In genomic region chr5:131430794-131431193, GRCh38 we compare ENCODE assay signal across 23 cellular contexts.
DNase-seq lines count a peak whose midpoint lies in the region; ATAC-seq and TF ChIP-seq lines count a peak whose summit lies in the region.
"Had no signal": no experiment of that assay in that cellular context is flagged by ENCODE, and none has a peak within 500 bp of the region (broad histone marks: within the 10 kb centered on the region; RNA-seq: fewer than 3 reads in every experiment).

No MANE protein-coding gene starts in this region.

- peak; percentile 78 for DNase-seq in EH (ENCODE audit: low read depth)
- DNase-seq in LHCN-M2 (ENCODE audit: low read depth) = peak; percentile 5
- peak; percentile 16 for DNase-seq in choroid plexus epithelial cell (ENCODE audit: low read depth)
- no peak for DNase-seq in naive thymus-derived CD8-positive, alpha-beta T cell
- DNase-seq in NCI-H69 (lab: John Stamatoyannopoulos, UW) = no peak
- DNase-seq in NCI-H2227 treated with DMSO at 0.1 percent for 48 hours (lab: John Stamatoyannopoulos, UW) = no peak
- DNase-seq: dermis blood vessel endothelial cell, DMS79, foreskin melanocyte, hypothalamus, islet precursor cell, lower lobe of right lung, NCI-H1092 treated with DMSO at 0.1 percent for 48 hours, NCI-H2029, NCI-H345, PC-3, SHP77, SW 1271, uterus had no signal

- H3K4me3 ChIP-seq in choroid plexus epithelial cell (ENCODE audit: low read depth, low read length) = no peak overlapping the region
- H3K4me3 ChIP-seq: breast epithelium, lower lobe of right lung, prostate gland, suprapubic skin, uterus had no signal

- H3K27ac Mint-ChIP-seq in naive thymus-derived CD8-positive, alpha-beta T cell = peak overlapping the region in 7 of 10 donors; percentile 33 to 79 (median 54)

- POLR2A ChIA-PET in naive thymus-derived CD8-positive, alpha-beta T cell (lab: Charles Lee) = no interaction called here

- no peak overlapping the region for H3K4me3 Mint-ChIP-seq in naive thymus-derived CD8-positive, alpha-beta T cell

- no peaks in the 10 kb centered on the region for H3K9me3 Mint-ChIP-seq in naive thymus-derived CD8-positive, alpha-beta T cell

- no peak for TF ChIP-seq CTCF in choroid plexus epithelial cell (conservative IDR thresholded peaks at IDR 0.05; ENCODE audit: low read depth, low read length)

- ATAC-seq in naive thymus-derived CD8-positive, alpha-beta T cell = no peak
- ATAC-seq in HG03108 (IDR thresholded peaks at IDR 0.05; ENCODE audit: unreplicated experiment) = no peak
- ATAC-seq: lower lobe of right lung, PC-3 had no signal

- peaks cover 5 to 16% (median 10%) of the 10 kb centered on the region in 4 donors for H3K4me1 Mint-ChIP-seq in naive thymus-derived CD8-positive, alpha-beta T cell

- no peaks in the 10 kb centered on the region for H3K27me3 Mint-ChIP-seq in naive thymus-derived CD8-positive, alpha-beta T cell

- peaks cover 12 to 93% (median 45%) of the 10 kb centered on the region in 3 donors for H3K36me3 Mint-ChIP-seq in naive thymus-derived CD8-positive, alpha-beta T cell

Comparison
In these comparisons a context has a peak if more than half of its experiments do, and no peak if none do; other contexts are left out.
1. DNase-seq: peak in EH (single experiment), LHCN-M2 (single experiment) and choroid plexus epithelial cell (single experiment); none in naive thymus-derived CD8-positive, alpha-beta T cell (0 of 10), NCI-H69 (single experiment) and NCI-H2227 treated with DMSO at 0.1 percent for 48 hours (single experiment).